In genomic region chr5:105929865-105930264, GRCh38 we compare ENCODE assay signal across 1 cellular context.
TF ChIP-seq lines count a peak whose summit lies in the region.

No MANE protein-coding gene starts in this region.

TF ChIP-seq in HepG2, 621 proteins besides CTCF, POLR2A, EP300 and RAD21:
- TF ChIP-seq TFAP4 (IDR thresholded peaks at IDR 0.05; ENCODE audit: borderline replicate concordance, low read depth): no peak
- no peak for TF ChIP-seq TERF1 (CRISPR knock-in tag; IDR thresholded peaks at IDR 0.05)
- no peak for TF ChIP-seq ELK4 (CRISPR knock-in tag; IDR thresholded peaks at IDR 0.05; ENCODE audit: borderline replicate concordance)
- no peak for TF ChIP-seq SUZ12 (IDR thresholded peaks at IDR 0.05; ENCODE audit: low read depth, low read length)
- peak; percentile 60 for TF ChIP-seq MAFF (IDR thresholded peaks at IDR 0.05; ENCODE audit: low read depth, low read length)
- TF ChIP-seq MAFK (conservative IDR thresholded peaks at IDR 0.05 in 1 of 2, IDR thresholded peaks at IDR 0.05 in 1 of 2; ENCODE audit: low read length in 2 of 2): peak; percentile 35 to 63; a peak in 2 of 4 replicates
